In the genomic region with DNA sequence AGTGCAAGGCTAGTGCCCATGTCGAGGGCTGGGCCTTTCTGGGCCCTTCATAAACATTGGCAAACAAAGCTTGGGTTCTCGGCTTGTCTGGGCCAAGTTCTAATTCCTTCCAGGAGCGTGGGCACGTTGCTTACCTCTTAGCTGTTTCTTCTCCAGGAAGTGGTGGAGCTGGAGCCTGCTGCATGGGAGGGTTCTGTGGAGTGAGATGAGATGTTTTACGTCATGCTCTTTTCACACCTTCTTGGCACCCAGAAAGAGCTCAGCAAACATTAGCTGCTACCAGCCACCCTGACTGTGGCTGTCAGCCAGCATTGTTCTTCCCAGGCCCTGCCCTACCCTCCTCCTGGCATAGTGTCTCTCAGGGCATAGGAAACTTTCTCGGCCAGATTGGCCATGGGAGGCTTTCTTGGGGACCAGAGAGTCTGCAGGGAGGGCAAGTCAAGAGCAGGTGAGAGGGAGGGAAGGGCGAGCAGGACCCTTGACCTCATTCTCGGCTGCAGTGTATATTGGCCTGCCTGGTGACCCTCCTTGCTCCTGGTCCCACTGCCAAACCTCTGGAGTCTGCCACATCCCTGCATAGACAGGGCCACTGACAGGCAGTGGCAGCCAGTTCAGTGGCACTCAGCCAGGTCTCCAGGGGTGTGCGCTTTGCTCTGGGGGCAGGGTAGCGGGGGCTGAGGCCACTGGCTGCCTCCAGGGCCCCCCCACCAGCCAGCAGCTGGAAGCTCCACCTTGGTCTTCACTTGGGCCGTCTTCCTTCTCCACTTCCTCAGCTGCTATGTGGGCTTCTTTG, we compare ENCODE assay signal across 10 cellular contexts.
DNase-seq lines count a peak whose midpoint lies in the region; ATAC-seq and TF ChIP-seq lines count a peak whose summit lies in the region.
"Had no signal": no experiment of that assay in that cellular context is flagged by ENCODE, and none has a peak within 500 bp of the region (broad histone marks: within the 10 kb centered on the region; RNA-seq: fewer than 3 reads in every experiment).

No MANE protein-coding gene starts in this region.

- H3K9me3 ChIP-seq in left ventricle myocardium inferior (replicated peaks) (no peaks in the 10 kb centered on the region), suprapubic skin (no peaks in the 10 kb centered on the region)

- H3K4me3 ChIP-seq in left ventricle myocardium inferior (no peak overlapping the region), suprapubic skin (no peak overlapping the region)

- H3K27me3 Mint-ChIP-seq in activated CD4-positive, alpha-beta T cell treated with anti-CD3 and anti-CD28 coated beads for 36 hours: no peaks in the 10 kb centered on the region
- H3K27me3 Mint-ChIP-seq in activated naive CD4-positive, alpha-beta T cell treated with anti-CD3 and anti-CD28 coated beads, Interleukin-2, amount 10 ng/mL, durations not matched to agents 7 days and 5 days: no peaks in the 10 kb centered on the region

- H3K9me3 Mint-ChIP-seq in activated CD4-positive, alpha-beta T cell treated with anti-CD3 and anti-CD28 coated beads for 36 hours (ENCODE audit: low read depth): no peaks in the 10 kb centered on the region
- H3K9me3 Mint-ChIP-seq in activated naive CD4-positive, alpha-beta T cell treated with anti-CD3 and anti-CD28 coated beads, Interleukin-2, amount 10 ng/mL, durations not matched to agents 7 days and 5 days: no peaks in the 10 kb centered on the region
- H3K9me3 Mint-ChIP-seq: endodermal cell had no signal

- H3K4me1 Mint-ChIP-seq in activated CD4-positive, alpha-beta T cell treated with anti-CD3 and anti-CD28 coated beads for 36 hours: peaks cover 25% of the 10 kb centered on the region
- H3K4me1 Mint-ChIP-seq in activated naive CD4-positive, alpha-beta T cell treated with anti-CD3 and anti-CD28 coated beads, Interleukin-2, amount 10 ng/mL, durations not matched to agents 7 days and 5 days: peaks cover 23% of the 10 kb centered on the region
- H3K4me1 Mint-ChIP-seq: endodermal cell had no signal

- H3K27me3 ChIP-seq in left ventricle myocardium inferior (ENCODE audit: low read depth) (no peaks in the 10 kb centered on the region), suprapubic skin (no peaks in the 10 kb centered on the region)

- intact Hi-C loops in activated CD4-positive, alpha-beta T cell treated with anti-CD3 and anti-CD28 coated beads for 36 hours (cut with DNase I, micrococcal nuclease): no loop called here
- intact Hi-C loops in left ventricle myocardium inferior (cut with micrococcal nuclease): no loop called here

- TF ChIP-seq CTCF in left ventricle myocardium inferior (IDR thresholded peaks at IDR 0.05; ENCODE audit: borderline replicate concordance) (no peak), suprapubic skin (IDR thresholded peaks at IDR 0.05) (no peak)

- H3K36me3 ChIP-seq in left ventricle myocardium inferior (peaks cover 27% of the 10 kb centered on the region), suprapubic skin (peaks cover 37% of the 10 kb centered on the region)

- peak; percentile 68 for ATAC-seq in activated CD4-positive, alpha-beta T cell treated with anti-CD3 and anti-CD28 coated beads for 36 hours
- ATAC-seq in GM18520 (IDR thresholded peaks at IDR 0.05; ENCODE audit: unreplicated experiment) (no peak), HG02885 (IDR thresholded peaks at IDR 0.05; ENCODE audit: poor library complexity, unreplicated experiment) (no peak)

- no peak overlapping the region for H3K4me3 Mint-ChIP-seq in activated CD4-positive, alpha-beta T cell treated with anti-CD3 and anti-CD28 coated beads for 36 hours
- H3K4me3 Mint-ChIP-seq in activated naive CD4-positive, alpha-beta T cell treated with anti-CD3 and anti-CD28 coated beads, Interleukin-2, amount 10 ng/mL, durations not matched to agents 7 days and 5 days: no peak overlapping the region
- H3K4me3 Mint-ChIP-seq: endodermal cell had no signal

- no peak for TF ChIP-seq POLR2A in suprapubic skin (IDR thresholded peaks at IDR 0.05)

- H3K27ac Mint-ChIP-seq in activated CD4-positive, alpha-beta T cell treated with anti-CD3 and anti-CD28 coated beads for 36 hours: peak overlapping the region; percentile 64
- H3K27ac Mint-ChIP-seq in activated naive CD4-positive, alpha-beta T cell treated with anti-CD3 and anti-CD28 coated beads, Interleukin-2, amount 10 ng/mL, durations not matched to agents 7 days and 5 days: peak overlapping the region; percentile 70
- H3K27ac Mint-ChIP-seq: endodermal cell had no signal

- peaks cover 34% of the 10 kb centered on the region for H3K4me1 ChIP-seq in left ventricle myocardium inferior
- H3K4me1 ChIP-seq in suprapubic skin: peaks cover 57% of the 10 kb centered on the region

- no peaks in the 10 kb centered on the region for H3K36me3 Mint-ChIP-seq in activated CD4-positive, alpha-beta T cell treated with anti-CD3 and anti-CD28 coated beads for 36 hours (ENCODE audit: low read depth)
- peaks cover 11% of the 10 kb centered on the region for H3K36me3 Mint-ChIP-seq in activated naive CD4-positive, alpha-beta T cell treated with anti-CD3 and anti-CD28 coated beads, Interleukin-2, amount 10 ng/mL, durations not matched to agents 7 days and 5 days

- H3K27ac ChIP-seq in left ventricle myocardium inferior (replicated peaks): peak overlapping the region; percentile 55
- H3K27ac ChIP-seq in suprapubic skin: peak overlapping the region; percentile 76

- WGBS in suprapubic skin: 35% methylated on average over 8 of the region's 11 CpGs

- POLR2A ChIA-PET in activated CD4-positive, alpha-beta T cell treated with anti-CD3 and anti-CD28 coated beads for 36 hours (lab: Charles Lee): interaction anchor here (0.5 to 0.8 kb wide), 3 partner anchors 36 to 1270 kb away, joined by 3 to 6 read pairs (median 3); no protein-coding TSS in a partner anchor

- CTCF ChIA-PET in activated CD4-positive, alpha-beta T cell treated with anti-CD3 and anti-CD28 coated beads for 36 hours (lab: Charles Lee): interaction anchor here (0.6 to 1.3 kb wide), 5 partner anchors 11 to 137 kb away, joined by 3 to 4 read pairs (median 3); no protein-coding TSS in a partner anchor
- CTCF ChIA-PET in activated naive CD4-positive, alpha-beta T cell treated with anti-CD3 and anti-CD28 coated beads, Interleukin-2, amount 10 ng/mL, durations not matched to agents 7 days and 5 days (lab: Charles Lee): interaction anchor here (0.8 to 10.7 kb wide), 4 partner anchors 14 to 101 kb away, joined by 3 to 247 read pairs (median 4); partner anchors contain the start of gene BCR

- TF ChIP-seq EP300 in suprapubic skin (IDR thresholded peaks at IDR 0.05): no peak

- DNase-seq in activated CD4-positive, alpha-beta T cell treated with anti-CD3 and anti-CD28 coated beads for 36 hours: peak; percentile 41
- DNase-seq in activated CD4-positive, alpha-beta T cell treated with anti-CD3 and anti-CD28 coated beads for 4 hours: no peak
- DNase-seq in activated naive CD4-positive, alpha-beta T cell treated with anti-CD3 and anti-CD28 coated beads, Interleukin-2, amount 10 ng/mL, durations not matched to agents 7 days and 5 days: no peak
- DNase-seq in left ventricle myocardium inferior (no peak), suprapubic skin (ENCODE audit: low spot score in 2 of 2) (no peak), NCI-H1694 (lab: John Stamatoyannopoulos, UW) (no peak)
- DNase-seq: activated CD4-positive, alpha-beta T cell treated with anti-CD3 and anti-CD28 coated beads, Interleukin-2, amount 50 U/mL, for 4 hours; endodermal cell had no signal
